In the genomic region with DNA sequence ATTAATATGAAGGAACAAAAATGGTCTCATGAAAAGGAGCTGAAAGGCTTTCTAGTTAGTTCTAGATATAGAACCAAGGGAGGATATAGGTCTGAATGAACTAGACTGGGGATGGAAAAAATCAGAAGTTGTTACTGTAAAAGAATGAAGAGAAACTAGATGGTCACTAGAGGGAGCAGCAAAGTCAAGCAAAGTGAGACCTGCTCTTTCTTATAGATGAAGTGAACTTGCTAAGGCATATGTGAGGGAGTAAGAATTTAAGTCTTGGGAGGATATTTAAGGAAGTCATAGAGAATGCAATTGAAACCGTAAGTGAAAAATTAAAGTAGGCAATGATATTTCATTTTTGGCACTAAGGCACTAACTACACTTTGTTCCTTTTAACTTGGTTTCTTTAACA, we compare ENCODE assay signal across 7 cellular contexts.
DNase-seq lines count a peak whose midpoint lies in the region; ATAC-seq, FAIRE-seq and TF ChIP-seq lines count a peak whose summit lies in the region.
"Not testable (repeated sequence)": the region's sequence is repeated elsewhere in the genome, so short reads cannot be mapped to it uniquely, and the experiment has no call there.

No MANE protein-coding gene starts in this region.

- BruUV-seq in endothelial cell of umbilical vein (replicated peaks; lab: Mats Ljungman, UMichigan); HepG2 (replicated peaks; lab: Mats Ljungman, UMichigan): not testable (repeated sequence)

- intact Hi-C loops in endothelial cell of umbilical vein (cut with micrococcal nuclease); HepG2 (cut with micrococcal nuclease; ENCODE audit: unreplicated experiment): not testable (repeated sequence)

- CTCF ChIA-PET in endothelial cell of umbilical vein (lab: Charles Lee); HepG2 (lab: Yijun Ruan, JAX; ENCODE audit: low intra/inter-chr PET ratio, low total read pairs): not testable (repeated sequence)

- not testable (repeated sequence) for TF ChIP-seq EP300 in HepG2 (IDR thresholded peaks at IDR 0.05; ENCODE audit: low read depth in 2 of 2, low read length in 2 of 2); HepG2 (CRISPR knock-in tag; IDR thresholded peaks at IDR 0.05; ENCODE audit: borderline replicate concordance)

- TF ChIP-seq RAD21 in HepG2 (CRISPR knock-in tag; IDR thresholded peaks at IDR 0.05), result not testable (repeated sequence)

- dilution Hi-C loops in endothelial cell of umbilical vein (cut with MboI; ENCODE audit: extremely low pct_ligation_motif_present, low sequenced_read_pairs), result not testable (repeated sequence)

- not testable (repeated sequence) for H3K4me2 ChIP-seq in endothelial cell of umbilical vein (ENCODE audit: insufficient read depth, low read length); HepG2 (ENCODE audit: low read depth, low read length)

- H3K36me3 ChIP-seq in GM06990 (ENCODE audit: control insufficient read depth, insufficient read depth, low read length); endothelial cell of umbilical vein (ENCODE audit: control insufficient read depth in 2 of 2, extremely low read depth in 1 of 2, insufficient read depth in 2 of 2, low read length in 2 of 2); HepG2 (replicated peaks in 1 of 2; ENCODE audit: control insufficient read depth in 1 of 2, insufficient read depth in 2 of 2, low read length in 2 of 2): not testable (repeated sequence)

- not testable (repeated sequence) for H3K4me1 ChIP-seq in endothelial cell of umbilical vein (ENCODE audit: control insufficient read depth, extremely low read depth, insufficient read depth, low read length); HepG2 (ENCODE audit: insufficient read depth, low read length)

- POLR2A ChIA-PET in endothelial cell of umbilical vein (lab: Charles Lee); HepG2 (lab: Yijun Ruan, JAX): not testable (repeated sequence)

- WGBS in HepG2 (ENCODE audit: low lambda C conversion rate), result 89% methylated on average over 1 of the region's 1 CpG

- H3K9ac ChIP-seq in endothelial cell of umbilical vein (replicated peaks; ENCODE audit: extremely low read depth, insufficient read depth, low read length); HepG2 (ENCODE audit: insufficient read depth, low read depth, low read length): not testable (repeated sequence)

- not testable (repeated sequence) for H3K27me3 ChIP-seq in GM06990 (replicated peaks; ENCODE audit: control insufficient read depth, insufficient read depth, low read length); endothelial cell of umbilical vein (ENCODE audit: control insufficient read depth in 2 of 2, insufficient read depth in 2 of 2, low read length in 2 of 2); HepG2 (ENCODE audit: control insufficient read depth in 1 of 2, insufficient read depth in 2 of 2, low read length in 2 of 2)

- not testable (repeated sequence) for H3K27ac ChIP-seq in endothelial cell of umbilical vein (ENCODE audit: insufficient read depth, low read depth, low read length); HepG2 (ENCODE audit: extremely low read length, insufficient read depth, low read length)

- ATAC-seq in HG03039 (IDR thresholded peaks at IDR 0.05; ENCODE audit: unreplicated experiment) (peak; percentile 66), HepG2 (peak; percentile 84)

- H3K9me1 ChIP-seq in endothelial cell of umbilical vein (replicated peaks; ENCODE audit: control insufficient read depth, extremely low read depth, insufficient read depth, low read length), result not testable (repeated sequence)

- not testable (repeated sequence) for FAIRE-seq in endothelial cell of umbilical vein (lab: Jason Lieb, UNC); HepG2 (lab: Jason Lieb, UNC)

- not testable (repeated sequence) for H2AFZ ChIP-seq in endothelial cell of umbilical vein (ENCODE audit: low read depth, low read length); HepG2 (ENCODE audit: low read length)

- DNase-seq in GM06990 (ENCODE audit: extremely low read depth, insufficient read length), result not testable (repeated sequence)
- DNase-seq in GM20000 (ENCODE audit: low spot score), result peak; percentile 4
- peak; percentile 55 for DNase-seq in NAMALWA (ENCODE audit: low spot score)
- DNase-seq in SK-N-DZ (ENCODE audit: low spot score), result peak; percentile 37
- peak; percentile 46 for DNase-seq in endothelial cell of umbilical vein (ENCODE audit: low read depth, low spot score)
- peak; percentile 42 for DNase-seq in HepG2 (ENCODE audit: low spot score)

- in situ Hi-C loops in HepG2 (cut with HindIII; ENCODE audit: extremely low pct_ligation_motif_present, low pct_unique_long_range_greater_than_20kb), result not testable (repeated sequence)

- not testable (repeated sequence) for H4K20me1 ChIP-seq in endothelial cell of umbilical vein (replicated peaks; ENCODE audit: control insufficient read depth, extremely low read depth, insufficient read depth, low read length); HepG2 (ENCODE audit: insufficient read depth, low read length)

- H3K4me3 ChIP-seq in GM06990 (replicated peaks; ENCODE audit: low read depth, low read length); endothelial cell of umbilical vein (replicated peaks in 1 of 3; ENCODE audit: insufficient read depth in 1 of 3, low read depth in 1 of 3, low read length in 3 of 3); HepG2 (replicated peaks in 1 of 3; ENCODE audit: insufficient read depth in 1 of 3, low read depth in 2 of 3, low read length in 3 of 3): not testable (repeated sequence)

- TF ChIP-seq POLR2A in endothelial cell of umbilical vein (IDR thresholded peaks at IDR 0.05; ENCODE audit: low read depth, low read length); HepG2 (IDR thresholded peaks at IDR 0.05; ENCODE audit: insufficient read depth in 1 of 2, low read depth in 2 of 2, low read length in 2 of 2): not testable (repeated sequence)

- peak; percentile 41 for TF ChIP-seq CTCF in GM06990 (IDR thresholded peaks at IDR 0.05; ENCODE audit: insufficient read depth, low read length, poor library complexity, severe bottlenecking)
- not testable (repeated sequence) for TF ChIP-seq CTCF in GM20000 (IDR thresholded peaks at IDR 0.05; ENCODE audit: extremely low read depth, missing control alignments)
- TF ChIP-seq CTCF in endothelial cell of umbilical vein (IDR thresholded peaks at IDR 0.05; ENCODE audit: extremely low read depth in 1 of 2, insufficient read depth in 1 of 2, low read depth in 1 of 2, low read length in 2 of 2), result peak; percentile 5 to 15
- peak; percentile 45 for TF ChIP-seq CTCF in HepG2 (CRISPR knock-in tag; IDR thresholded peaks at IDR 0.05)

- H3K79me2 ChIP-seq in endothelial cell of umbilical vein (ENCODE audit: control insufficient read depth, insufficient read depth, low read length); HepG2 (ENCODE audit: insufficient read depth, low read length): not testable (repeated sequence)

- H3K9me3 ChIP-seq in endothelial cell of umbilical vein (replicated peaks; ENCODE audit: control insufficient read depth, insufficient read depth, low read length); HepG2 (ENCODE audit: low read length): not testable (repeated sequence)

TF ChIP-seq in HepG2, 621 proteins besides CTCF, POLR2A, EP300 and RAD21:
- peak; percentile 58 for TF ChIP-seq STAG1 (CRISPR knock-in tag; IDR thresholded peaks at IDR 0.05)
TF ChIP-seq in HepG2: peak in this region for 1; not testable (repeated sequence) for 620.
